In the genomic region with DNA sequence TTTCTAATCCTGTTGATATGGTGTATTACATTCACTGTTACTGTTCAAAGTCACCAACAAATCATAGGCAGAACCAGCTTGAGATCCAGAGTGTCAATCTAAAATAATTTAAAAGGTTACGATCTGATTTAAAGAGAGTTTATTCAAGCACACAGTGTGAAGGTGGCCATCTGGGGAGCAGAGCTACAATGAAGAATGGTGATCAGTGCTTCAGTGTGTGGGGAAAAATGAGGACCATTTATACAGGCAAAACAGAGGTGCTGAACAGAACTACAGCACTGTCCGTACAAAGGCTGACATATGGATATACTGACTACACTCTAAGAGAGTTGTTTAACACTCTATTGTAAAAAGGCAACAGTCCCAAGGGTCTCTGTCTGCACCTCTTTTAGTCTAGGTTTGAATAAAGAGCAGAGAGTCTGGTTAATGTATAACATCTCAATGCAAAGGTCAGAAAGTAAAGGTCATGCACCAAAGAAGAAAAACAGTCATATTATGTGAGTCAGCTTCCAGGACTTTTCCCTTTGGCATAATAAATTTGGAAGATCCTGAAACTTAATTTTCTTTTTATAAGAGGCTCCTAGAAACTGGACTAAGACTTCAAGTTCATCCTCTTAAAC, we compare ENCODE assay signal across 1 cellular context.
A peak's percentile ranks its signal among the peaks of the same experiment; 100 is the strongest.
TF ChIP-seq lines count a peak whose summit lies in the region.

No MANE protein-coding gene starts in this region.

TF ChIP-seq in HepG2, 621 proteins besides CTCF, POLR2A, EP300 and RAD21 (continued from another document and continues in another):
- TF ChIP-seq, protein P1, sequence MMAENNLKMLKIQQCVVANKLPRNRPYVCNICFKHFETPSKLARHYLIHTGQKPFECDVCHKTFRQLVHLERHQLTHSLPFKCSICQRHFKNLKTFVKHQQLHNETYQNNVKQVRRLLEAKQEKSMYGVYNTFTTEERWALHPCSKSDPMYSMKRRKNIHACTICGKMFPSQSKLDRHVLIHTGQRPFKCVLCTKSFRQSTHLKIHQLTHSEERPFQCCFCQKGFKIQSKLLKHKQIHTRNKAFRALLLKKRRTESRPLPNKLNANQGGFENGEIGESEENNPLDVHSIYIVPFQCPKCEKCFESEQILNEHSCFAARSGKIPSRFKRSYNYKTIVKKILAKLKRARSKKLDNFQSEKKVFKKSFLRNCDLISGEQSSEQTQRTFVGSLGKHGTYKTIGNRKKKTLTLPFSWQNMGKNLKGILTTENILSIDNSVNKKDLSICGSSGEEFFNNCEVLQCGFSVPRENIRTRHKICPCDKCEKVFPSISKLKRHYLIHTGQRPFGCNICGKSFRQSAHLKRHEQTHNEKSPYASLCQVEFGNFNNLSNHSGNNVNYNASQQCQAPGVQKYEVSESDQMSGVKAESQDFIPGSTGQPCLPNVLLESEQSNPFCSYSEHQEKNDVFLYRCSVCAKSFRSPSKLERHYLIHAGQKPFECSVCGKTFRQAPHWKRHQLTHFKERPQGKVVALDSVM (CRISPR knock-in tag; IDR thresholded peaks at IDR 0.05), result no peak; the same call in 1 of the 2 replicates
- peak; percentile 26; the same call in 1 of the 2 replicates for TF ChIP-seq SOX13 (IDR thresholded peaks at IDR 0.05)
- TF ChIP-seq SOX13 (CRISPR knock-in tag; conservative IDR thresholded peaks at IDR 0.05 in 1 of 2, IDR thresholded peaks at IDR 0.05 in 1 of 2), result peak in 1 of 2 experiments; percentile 80; a peak in 2 of 4 replicates
- no peak for TF ChIP-seq CEBPG (CRISPR knock-in tag; IDR thresholded peaks at IDR 0.05)
- TF ChIP-seq SNAPC2 (CRISPR knock-in tag; IDR thresholded peaks at IDR 0.05), result 0 out of 2 replicates have a peak, but pooled peaks have one; percentile 44
- TF ChIP-seq ZNF841 (CRISPR knock-in tag; IDR thresholded peaks at IDR 0.05; ENCODE audit: borderline replicate concordance), result no peak
- TF ChIP-seq KMT2A (CRISPR knock-in tag; IDR thresholded peaks at IDR 0.05), result no peak
- no peak for TF ChIP-seq ETS1 (CRISPR knock-in tag; IDR thresholded peaks at IDR 0.05)
- peak; percentile 57; the same call in 1 of the 2 replicates for TF ChIP-seq HMG20A (CRISPR knock-in tag; IDR thresholded peaks at IDR 0.05; ENCODE audit: borderline replicate concordance)
- TF ChIP-seq GFI1 (CRISPR knock-in tag; IDR thresholded peaks at IDR 0.05; ENCODE audit: borderline replicate concordance), result peak; percentile 57; the same call in 1 of the 2 replicates
- no peak for TF ChIP-seq ARID2 (CRISPR knock-in tag; IDR thresholded peaks at IDR 0.05; ENCODE audit: borderline replicate concordance)
- TF ChIP-seq CBX2 (IDR thresholded peaks at IDR 0.05; ENCODE audit: low read depth, low read length), result no peak
- no peak for TF ChIP-seq CBX2 (CRISPR knock-in tag; IDR thresholded peaks at IDR 0.05; ENCODE audit: low read depth)
- peak; percentile 55 for TF ChIP-seq RBFOX2 (IDR thresholded peaks at IDR 0.05; ENCODE audit: low read depth, low read length)
- TF ChIP-seq, protein P2, sequence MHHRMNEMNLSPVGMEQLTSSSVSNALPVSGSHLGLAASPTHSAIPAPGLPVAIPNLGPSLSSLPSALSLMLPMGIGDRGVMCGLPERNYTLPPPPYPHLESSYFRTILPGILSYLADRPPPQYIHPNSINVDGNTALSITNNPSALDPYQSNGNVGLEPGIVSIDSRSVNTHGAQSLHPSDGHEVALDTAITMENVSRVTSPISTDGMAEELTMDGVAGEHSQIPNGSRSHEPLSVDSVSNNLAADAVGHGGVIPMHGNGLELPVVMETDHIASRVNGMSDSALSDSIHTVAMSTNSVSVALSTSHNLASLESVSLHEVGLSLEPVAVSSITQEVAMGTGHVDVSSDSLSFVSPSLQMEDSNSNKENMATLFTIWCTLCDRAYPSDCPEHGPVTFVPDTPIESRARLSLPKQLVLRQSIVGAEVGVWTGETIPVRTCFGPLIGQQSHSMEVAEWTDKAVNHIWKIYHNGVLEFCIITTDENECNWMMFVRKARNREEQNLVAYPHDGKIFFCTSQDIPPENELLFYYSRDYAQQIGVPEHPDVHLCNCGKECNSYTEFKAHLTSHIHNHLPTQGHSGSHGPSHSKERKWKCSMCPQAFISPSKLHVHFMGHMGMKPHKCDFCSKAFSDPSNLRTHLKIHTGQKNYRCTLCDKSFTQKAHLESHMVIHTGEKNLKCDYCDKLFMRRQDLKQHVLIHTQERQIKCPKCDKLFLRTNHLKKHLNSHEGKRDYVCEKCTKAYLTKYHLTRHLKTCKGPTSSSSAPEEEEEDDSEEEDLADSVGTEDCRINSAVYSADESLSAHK (CRISPR knock-in tag; IDR thresholded peaks at IDR 0.05; ENCODE audit: borderline replicate concordance), result no peak
- peak in 1 of 2 experiments; percentile 36; a peak in 1 of 4 replicates for TF ChIP-seq KLF16 (CRISPR knock-in tag; IDR thresholded peaks at IDR 0.05)
- TF ChIP-seq ZNF253 (CRISPR knock-in tag; IDR thresholded peaks at IDR 0.05; ENCODE audit: borderline replicate concordance), result no peak
- TF ChIP-seq ZNF160 (CRISPR knock-in tag; IDR thresholded peaks at IDR 0.05), result no peak
- TF ChIP-seq BRCA1 (CRISPR knock-in tag; IDR thresholded peaks at IDR 0.05), result no peak
- TF ChIP-seq AHDC1 (CRISPR knock-in tag; IDR thresholded peaks at IDR 0.05; ENCODE audit: borderline replicate concordance), result peak; percentile 81; the same call in 1 of the 2 replicates
- TF ChIP-seq ZNF337 (CRISPR knock-in tag; IDR thresholded peaks at IDR 0.05; ENCODE audit: borderline replicate concordance, low read depth), result no peak
- TF ChIP-seq NCOA2 (CRISPR knock-in tag; IDR thresholded peaks at IDR 0.05), result peak; percentile 64
- TF ChIP-seq DRAP1 (CRISPR knock-in tag; IDR thresholded peaks at IDR 0.05), result peak; percentile 82
- TF ChIP-seq ATAD3A (CRISPR knock-in tag; IDR thresholded peaks at IDR 0.05), result no peak
- peak; percentile 81 for TF ChIP-seq NR2F2 (IDR thresholded peaks at IDR 0.05; ENCODE audit: borderline replicate concordance, low read depth)
- TF ChIP-seq TCF12 (IDR thresholded peaks at IDR 0.05), result no peak
- no peak for TF ChIP-seq TCF12 (CRISPR knock-in tag; IDR thresholded peaks at IDR 0.05)
- no peak for TF ChIP-seq AHR (CRISPR knock-in tag; IDR thresholded peaks at IDR 0.05)
- TF ChIP-seq, protein P3, sequence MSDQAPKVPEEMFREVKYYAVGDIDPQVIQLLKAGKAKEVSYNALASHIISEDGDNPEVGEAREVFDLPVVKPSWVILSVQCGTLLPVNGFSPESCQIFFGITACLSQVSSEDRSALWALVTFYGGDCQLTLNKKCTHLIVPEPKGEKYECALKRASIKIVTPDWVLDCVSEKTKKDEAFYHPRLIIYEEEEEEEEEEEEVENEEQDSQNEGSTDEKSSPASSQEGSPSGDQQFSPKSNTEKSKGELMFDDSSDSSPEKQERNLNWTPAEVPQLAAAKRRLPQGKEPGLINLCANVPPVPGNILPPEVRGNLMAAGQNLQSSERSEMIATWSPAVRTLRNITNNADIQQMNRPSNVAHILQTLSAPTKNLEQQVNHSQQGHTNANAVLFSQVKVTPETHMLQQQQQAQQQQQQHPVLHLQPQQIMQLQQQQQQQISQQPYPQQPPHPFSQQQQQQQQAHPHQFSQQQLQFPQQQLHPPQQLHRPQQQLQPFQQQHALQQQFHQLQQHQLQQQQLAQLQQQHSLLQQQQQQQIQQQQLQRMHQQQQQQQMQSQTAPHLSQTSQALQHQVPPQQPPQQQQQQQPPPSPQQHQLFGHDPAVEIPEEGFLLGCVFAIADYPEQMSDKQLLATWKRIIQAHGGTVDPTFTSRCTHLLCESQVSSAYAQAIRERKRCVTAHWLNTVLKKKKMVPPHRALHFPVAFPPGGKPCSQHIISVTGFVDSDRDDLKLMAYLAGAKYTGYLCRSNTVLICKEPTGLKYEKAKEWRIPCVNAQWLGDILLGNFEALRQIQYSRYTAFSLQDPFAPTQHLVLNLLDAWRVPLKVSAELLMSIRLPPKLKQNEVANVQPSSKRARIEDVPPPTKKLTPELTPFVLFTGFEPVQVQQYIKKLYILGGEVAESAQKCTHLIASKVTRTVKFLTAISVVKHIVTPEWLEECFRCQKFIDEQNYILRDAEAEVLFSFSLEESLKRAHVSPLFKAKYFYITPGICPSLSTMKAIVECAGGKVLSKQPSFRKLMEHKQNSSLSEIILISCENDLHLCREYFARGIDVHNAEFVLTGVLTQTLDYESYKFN (CRISPR knock-in tag; conservative IDR thresholded peaks at IDR 0.05), result peak; percentile 96
- peak; percentile 86; the same call in 1 of the 2 replicates for TF ChIP-seq PHF21A (CRISPR knock-in tag; IDR thresholded peaks at IDR 0.05)
- peak; percentile 60; the same call in 1 of the 2 replicates for TF ChIP-seq HOXA5 (CRISPR knock-in tag; IDR thresholded peaks at IDR 0.05)
- TF ChIP-seq ARID5B (CRISPR knock-in tag; IDR thresholded peaks at IDR 0.05), result peak; percentile 75
- TF ChIP-seq CREB1 (IDR thresholded peaks at IDR 0.05), result no peak
- peak; percentile 47; the same call in 1 of the 2 replicates for TF ChIP-seq CREB1 (CRISPR knock-in tag; IDR thresholded peaks at IDR 0.05)
- TF ChIP-seq, protein P4, sequence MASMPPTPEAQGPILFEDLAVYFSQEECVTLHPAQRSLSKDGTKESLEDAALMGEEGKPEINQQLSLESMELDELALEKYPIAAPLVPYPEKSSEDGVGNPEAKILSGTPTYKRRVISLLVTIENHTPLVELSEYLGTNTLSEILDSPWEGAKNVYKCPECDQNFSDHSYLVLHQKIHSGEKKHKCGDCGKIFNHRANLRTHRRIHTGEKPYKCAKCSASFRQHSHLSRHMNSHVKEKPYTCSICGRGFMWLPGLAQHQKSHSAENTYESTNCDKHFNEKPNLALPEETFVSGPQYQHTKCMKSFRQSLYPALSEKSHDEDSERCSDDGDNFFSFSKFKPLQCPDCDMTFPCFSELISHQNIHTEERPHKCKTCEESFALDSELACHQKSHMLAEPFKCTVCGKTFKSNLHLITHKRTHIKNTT (CRISPR knock-in tag; IDR thresholded peaks at IDR 0.05), result no peak
- TF ChIP-seq ZBTB42 (CRISPR knock-in tag; IDR thresholded peaks at IDR 0.05), result no peak
- TF ChIP-seq SNRNP70 (IDR thresholded peaks at IDR 0.05; ENCODE audit: low read depth, low read length), result no peak
